Comparison of ENCODE assay signal across 9 cellular contexts in the genomic region with DNA sequence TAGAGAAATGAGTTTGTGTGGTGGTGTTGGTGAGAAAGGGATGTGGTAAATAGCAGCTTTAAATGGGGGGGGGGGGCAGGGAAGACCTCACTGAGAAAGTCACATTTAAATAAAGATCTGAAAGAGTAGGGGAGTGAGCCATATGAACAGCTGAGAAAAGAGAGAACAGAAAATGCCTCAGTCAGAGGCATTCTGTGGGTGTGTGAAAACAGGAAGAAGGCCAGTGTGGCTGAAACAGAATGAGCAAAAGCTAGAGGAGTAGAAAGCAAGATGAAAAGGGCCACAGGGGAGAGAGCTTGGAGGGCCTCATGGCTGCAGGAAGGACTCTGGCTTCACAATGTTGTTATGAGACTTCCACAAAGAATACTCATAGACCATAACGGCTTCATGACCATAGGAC.
DNase-seq lines count a peak whose midpoint lies in the region; ATAC-seq and TF ChIP-seq lines count a peak whose summit lies in the region.
"Had no signal": no experiment of that assay in that cellular context is flagged by ENCODE, and none has a peak within 500 bp of the region (broad histone marks: within the 10 kb centered on the region; RNA-seq: fewer than 3 reads in every experiment).

No MANE protein-coding gene starts in this region.

- DNase-seq in astrocyte of the spinal cord (ENCODE audit: low read depth, low spot score) (peak; percentile 32), substantia nigra (lab: John Stamatoyannopoulos, UW) (no peak), sciatic nerve (ENCODE audit: low spot score) (no peak), mammary epithelial cell (no peak), dorsolateral prefrontal cortex (no peak)
- DNase-seq: T-helper 1 cell had no signal

- TF ChIP-seq CTCF in astrocyte of the spinal cord (IDR thresholded peaks at IDR 0.05; ENCODE audit: low read depth, low read length) (no peak), mammary epithelial cell (conservative IDR thresholded peaks at IDR 0.05 in 1 of 2, IDR thresholded peaks at IDR 0.05 in 1 of 2; ENCODE audit: extremely low read depth in 1 of 2, insufficient read depth in 1 of 2, low read depth in 1 of 2, low read length in 2 of 2) (no peak), dorsolateral prefrontal cortex (IDR thresholded peaks at IDR 0.05 in 54 of 56, conservative IDR thresholded peaks at IDR 0.05 in 2 of 56; ENCODE audit: low read depth in 1 of 56, partially characterized antibody in 56 of 56) (no peak)

- H3K27ac ChIP-seq in substantia nigra (ENCODE audit: low read depth, low read length, poor library complexity, severe bottlenecking) (no peak overlapping the region), mammary epithelial cell (ENCODE audit: insufficient read depth, low read depth, low read length) (no peak overlapping the region), dorsolateral prefrontal cortex (no peak overlapping the region)

- in situ Hi-C loops in astrocyte of the spinal cord (cut with HindIII; ENCODE audit: low sequenced_read_pairs) (no loop called here), mammary epithelial cell (cut with MboI; ENCODE audit: low sequenced_read_pairs in 2 of 2) (no loop called here)

- H3K9me3 ChIP-seq in mammary epithelial cell (replicated peaks; ENCODE audit: insufficient read depth, low read length) = no peaks in the 10 kb centered on the region

- no peak overlapping the region for H2AFZ ChIP-seq in mammary epithelial cell (ENCODE audit: low read depth, low read length)

- H3K27me3 ChIP-seq in mammary epithelial cell (ENCODE audit: insufficient read depth, low read length) (no peaks in the 10 kb centered on the region), dorsolateral prefrontal cortex (no peaks in the 10 kb centered on the region)

- H3K4me2 ChIP-seq in mammary epithelial cell (ENCODE audit: insufficient read depth, low read depth, low read length) = no peak overlapping the region

- H3K4me3 ChIP-seq in astrocyte of the spinal cord (ENCODE audit: low read depth, low read length) (no peak overlapping the region), mammary epithelial cell (replicated peaks in 1 of 3; ENCODE audit: insufficient read depth in 1 of 3, low read depth in 2 of 3, low read length in 3 of 3) (no peak overlapping the region), dorsolateral prefrontal cortex (no peak overlapping the region)

- no peaks in the 10 kb centered on the region for H4K20me1 ChIP-seq in mammary epithelial cell (ENCODE audit: insufficient read depth, low read length)

- no peak overlapping the region for H3K9ac ChIP-seq in mammary epithelial cell (ENCODE audit: insufficient read depth, low read length)

- intact Hi-C loops in sciatic nerve (cut with DNase I) (no loop called here), mammary epithelial cell (cut with micrococcal nuclease) (no loop called here), dorsolateral prefrontal cortex (cut with DNase I) (no loop called here)

- no TSS peak for BruUV-seq in mammary epithelial cell (replicated peaks; lab: Mats Ljungman, UMichigan)

- H3K36me3 ChIP-seq in mammary epithelial cell (ENCODE audit: insufficient read depth, low read length) = no peaks in the 10 kb centered on the region

- no peaks in the 10 kb centered on the region for H3K4me1 ChIP-seq in mammary epithelial cell (ENCODE audit: insufficient read depth, low read length)

- dilution Hi-C loops in mammary epithelial cell (cut with HindIII; ENCODE audit: low sequenced_read_pairs) = no loop called here

- 10% methylated on average over 1 of the region's 1 CpG for WGBS in mammary epithelial cell (ENCODE audit: low coverage, missing lambda C conversion rate)

- H3K79me2 ChIP-seq in mammary epithelial cell (ENCODE audit: insufficient read depth, low read length) = no peaks in the 10 kb centered on the region

- ATAC-seq in GM18868 (IDR thresholded peaks at IDR 0.05; ENCODE audit: unreplicated experiment) = peak; percentile 99
- ATAC-seq in GM21619 (IDR thresholded peaks at IDR 0.05; ENCODE audit: unreplicated experiment) = peak; percentile 100
- ATAC-seq in HG03196 (IDR thresholded peaks at IDR 0.05; ENCODE audit: unreplicated experiment) = peak; percentile 100
- no peak for ATAC-seq in sciatic nerve

- CTCF ChIA-PET in mammary epithelial cell (lab: Charles Lee; ENCODE audit: low non-redundant PET) = no interaction called here
